In genomic region chr1:32891241-32891570, GRCh38 we compare ENCODE assay signal across 23 cellular contexts. TPM values are rescaled to one million over a fixed set of nuclear protein-coding genes. Genes with fewer than 3 reads are reported as not detected.
"Had no signal": no experiment of that assay in that cellular context is flagged by ENCODE, and none has a peak within 500 bp of the region (broad histone marks: within the 10 kb centered on the region; RNA-seq: fewer than 3 reads in every experiment).

No MANE protein-coding gene starts in this region.

- H3K36me3 Mint-ChIP-seq: neural progenitor cell had no signal

- H3K4me3 ChIP-seq: esophagus squamous epithelium, gastroesophageal sphincter, neural progenitor cell, thoracic aorta had no signal

- DNase-seq: activated CD4-positive, alpha-beta T cell treated with anti-CD3 and anti-CD28 coated beads for 1 hour; activated CD4-positive, alpha-beta T cell treated with anti-CD3 and anti-CD28 coated beads, Interleukin-2, amount 50 U/mL, for 1 hour; activated CD8-positive, alpha-beta T cell treated with anti-CD3 and anti-CD28 coated beads, Interleukin-2, amount 10 ng/mL, durations not matched to agents 7 days and 5 days; activated naive CD4-positive, alpha-beta T cell treated with Interleukin-2 at 50 U/mL for 16 hours; cortex of kidney; esophagus squamous epithelium; hypothalamus; islet precursor cell; left cardiac atrium; stimulated activated CD4-positive, alpha-beta T cell treated with anti-CD3 and anti-CD28 coated beads, Interleukin-2, amount 100 ng/mL, for 48 hours; stimulated activated CD8-positive, alpha-beta memory T cell treated with anti-CD3 and anti-CD28 coated beads, Interleukin-4, amount 100 ng/mL, for 48 hours; stimulated activated naive B cell treated with anti-CD40 and anti-IgM and Interleukin-4, amounts not matched to agents 10 μg/mL and 1 μg/mL and 100 μg/mL, for 72 hours had no signal

- H3K9me3 Mint-ChIP-seq: activated T-helper 17 cell treated with anti-CD3 and anti-CD28 coated beads, Interleukin-2, amount 50 U/mL, for 72 hours; memory B cell; neural progenitor cell had no signal

- H3K4me3 Mint-ChIP-seq: activated CD8-positive, alpha-beta T cell treated with anti-CD3 and anti-CD28 coated beads, Interleukin-2, amount 10 ng/mL, durations not matched to agents 7 days and 5 days; endodermal cell; memory B cell; stimulated activated naive B cell treated with anti-CD40 and anti-IgM and Interleukin-4, amounts not matched to agents 10 μg/mL and 1 μg/mL and 100 μg/mL, for 72 hours had no signal

- H2AFZ ChIP-seq: neural progenitor cell had no signal

- H3K27ac Mint-ChIP-seq: activated CD8-positive, alpha-beta T cell treated with anti-CD3 and anti-CD28 coated beads, Interleukin-2, amount 10 ng/mL, durations not matched to agents 7 days and 5 days; activated T-helper 17 cell treated with anti-CD3 and anti-CD28 coated beads, Interleukin-2, amount 50 U/mL, for 72 hours; endodermal cell; memory B cell; neural progenitor cell; stimulated activated naive B cell treated with anti-CD40 and anti-IgM and Interleukin-4, amounts not matched to agents 10 μg/mL and 1 μg/mL and 100 μg/mL, for 72 hours had no signal

- H3K27ac ChIP-seq: esophagus squamous epithelium, gastroesophageal sphincter, neural progenitor cell, thoracic aorta, VCaP had no signal

- H3K9me3 ChIP-seq: esophagus squamous epithelium, gastroesophageal sphincter, SK-N-SH, thoracic aorta had no signal

- ATAC-seq: activated CD8-positive, alpha-beta T cell treated with anti-CD3 and anti-CD28 coated beads, Interleukin-2, amount 10 ng/mL, durations not matched to agents 7 days and 5 days; activated T-helper 17 cell treated with anti-CD3 and anti-CD28 coated beads, Interleukin-2, amount 50 U/mL, for 72 hours; gastroesophageal sphincter; left cardiac atrium; stimulated activated naive B cell treated with anti-CD40 and anti-IgM and Interleukin-4, amounts not matched to agents 10 μg/mL and 1 μg/mL and 100 μg/mL, for 72 hours had no signal

- H3K4me1 Mint-ChIP-seq: endodermal cell had no signal

- H3K4me2 ChIP-seq: neural progenitor cell, SK-N-SH had no signal

- H3K9ac ChIP-seq: neural progenitor cell, SK-N-SH had no signal

- H3K36me3 ChIP-seq: neural progenitor cell, thoracic aorta had no signal

RNA-seq across cellular contexts. Expression of gene HPCA, which starts 4.9 kb away (rescaled TPM):
- total RNA-seq: activated CD8-positive, alpha-beta T cell treated with anti-CD3 and anti-CD28 coated beads, Interleukin-2, amount 10 ng/mL, durations not matched to agents 7 days and 5 days; esophagus squamous epithelium; left cardiac atrium; mononuclear cell; thoracic aorta; urinary bladder had no signal
- polyA plus RNA-seq: SK-N-SH had no signal

RNA-seq across cellular contexts. Expression of gene TMEM54, which starts 10.0 kb away (rescaled TPM):
- total RNA-seq: activated CD8-positive, alpha-beta T cell treated with anti-CD3 and anti-CD28 coated beads, Interleukin-2, amount 10 ng/mL, durations not matched to agents 7 days and 5 days; mononuclear cell; T-helper 2 cell treated with Interferon-gamma antibody and Interleukin-4, amounts not matched to agents 100 ng/mL and 5 ng/mL, for 36 hours had no signal

RNA-seq across cellular contexts. Expression of gene FNDC5, which starts 20.5 kb away (rescaled TPM):
- total RNA-seq: activated CD8-positive, alpha-beta T cell treated with anti-CD3 and anti-CD28 coated beads, Interleukin-2, amount 10 ng/mL, durations not matched to agents 7 days and 5 days; activated T-helper 17 cell treated with anti-CD3 and anti-CD28 coated beads, Interleukin-2, amount 50 U/mL, for 72 hours; T-helper 2 cell treated with Interferon-gamma antibody and Interleukin-4, amounts not matched to agents 100 ng/mL and 5 ng/mL, for 36 hours had no signal
